17 cellular contexts compared by ENCODE assay signal in genomic region chr16:29307598-29308507, GRCh38.
DNase-seq lines count a peak whose midpoint lies in the region; ATAC-seq and TF ChIP-seq lines count a peak whose summit lies in the region.
"Had no signal": no experiment of that assay in that cellular context is flagged by ENCODE, and none has a peak within 500 bp of the region (broad histone marks: within the 10 kb centered on the region; RNA-seq: fewer than 3 reads in every experiment).

No MANE protein-coding gene starts in this region.

- H3K4me3 ChIP-seq in SJSA1: no peak overlapping the region
- H3K4me3 ChIP-seq in osteoblast (ENCODE audit: insufficient read depth, low read length): no peak overlapping the region
- no peak overlapping the region for H3K4me3 ChIP-seq in SJCRH30
- H3K4me3 ChIP-seq: heart left ventricle, uterus had no signal

- H4K20me1 ChIP-seq in osteoblast (ENCODE audit: insufficient read depth, low read length): no peaks in the 10 kb centered on the region

- H3K27ac ChIP-seq in SJSA1 (peak overlapping the region; percentile 39), osteoblast (ENCODE audit: low read depth, low read length) (peak overlapping the region; percentile 76), SJCRH30 (no peak overlapping the region)
- H3K27ac ChIP-seq: heart left ventricle, RWPE1, uterus had no signal

- ATAC-seq in GM19467 (IDR thresholded peaks at IDR 0.05; ENCODE audit: unreplicated experiment) (no peak), GM18870 (IDR thresholded peaks at IDR 0.05; ENCODE audit: unreplicated experiment) (no peak)
- ATAC-seq: heart left ventricle; naive thymus-derived CD8-positive, alpha-beta T cell had no signal

- no peaks in the 10 kb centered on the region for H3K9me3 ChIP-seq in SJSA1 (replicated peaks)
- H3K9me3 ChIP-seq in osteoblast (ENCODE audit: low read depth, low read length): no peaks in the 10 kb centered on the region
- no peaks in the 10 kb centered on the region for H3K9me3 ChIP-seq in SJCRH30 (replicated peaks)
- H3K9me3 ChIP-seq: BE2C, heart left ventricle, uterus had no signal

- H2AFZ ChIP-seq in osteoblast (ENCODE audit: low read length): peak overlapping the region; percentile 49

- DNase-seq in EL (peak; percentile 17), SJSA1 (ENCODE audit: low read depth in 1 of 2, low spot score in 2 of 2) (peak; percentile 80 to 87), hepatic stellate cell (ENCODE audit: low spot score) (peak; percentile 59), osteoblast (ENCODE audit: insufficient read length, low spot score, missing footprints) (peak; percentile 81), SJCRH30 (no peak)
- DNase-seq in stimulated activated CD4-positive, alpha-beta T cell treated with anti-CD3 and anti-CD28 coated beads, Interleukin-1b, Interleukin-23, amount 100 ng/mL, for 48 hours: no peak
- DNase-seq: activated CD4-positive, alpha-beta T cell treated with anti-CD3 and anti-CD28 coated beads for 48 hours; BE2C; H7; naive thymus-derived CD8-positive, alpha-beta T cell; NCI-H2107; stimulated activated naive CD4-positive, alpha-beta T cell; uterus had no signal

- H3K79me2 ChIP-seq in osteoblast (ENCODE audit: insufficient read depth, low read length): no peaks in the 10 kb centered on the region

- H3K4me2 ChIP-seq in osteoblast (ENCODE audit: insufficient read depth, low read length): peak overlapping the region; percentile 2

- H3K36me3 ChIP-seq in SJSA1 (no peaks in the 10 kb centered on the region), osteoblast (ENCODE audit: insufficient read depth, low read length) (no peaks in the 10 kb centered on the region), SJCRH30 (no peaks in the 10 kb centered on the region)
- H3K36me3 ChIP-seq: BE2C, uterus had no signal

- H3K27me3 ChIP-seq in SJSA1 (replicated peaks): no peaks in the 10 kb centered on the region
- H3K27me3 ChIP-seq in osteoblast (ENCODE audit: insufficient read depth, low read length): no peaks in the 10 kb centered on the region
- H3K27me3 ChIP-seq in SJCRH30: no peaks in the 10 kb centered on the region
- H3K27me3 ChIP-seq: BE2C, heart left ventricle, uterus had no signal

- H3K4me1 ChIP-seq in SJSA1 (replicated peaks) (peaks cover 25% of the 10 kb centered on the region), osteoblast (ENCODE audit: insufficient read depth, low read length) (peaks cover 28% of the 10 kb centered on the region), SJCRH30 (peaks cover 8% of the 10 kb centered on the region)
- H3K4me1 ChIP-seq: uterus had no signal

- no peak for TF ChIP-seq CTCF in osteoblast (IDR thresholded peaks at IDR 0.05; ENCODE audit: extremely low read depth, low read depth, low read length)

Comparison
In these comparisons a context has a peak if more than half of its experiments do, and no peak if none do; other contexts are left out.
1. DNase-seq: peak in EL (single experiment), SJSA1 (2 of 2), hepatic stellate cell (single experiment) and osteoblast (single experiment); none in stimulated activated CD4-positive, alpha-beta T cell treated with anti-CD3 and anti-CD28 coated beads, Interleukin-1b, Interleukin-23, amount 100 ng/mL, for 48 hours (single experiment) and SJCRH30 (0 of 2).